ENCODE assay signal across 8 cellular contexts in genomic region chr20:46132705-46133120, GRCh38. TPM values are rescaled to one million over a fixed set of nuclear protein-coding genes. Genes with fewer than 3 reads are reported as not detected.
DNase-seq lines count a peak whose midpoint lies in the region; ATAC-seq and TF ChIP-seq lines count a peak whose summit lies in the region.

No MANE protein-coding gene starts in this region.

- H3K36me3 Mint-ChIP-seq in activated CD8-positive, alpha-beta T cell treated with anti-CD3 and anti-CD28 coated beads for 36 hours (ENCODE audit: low read depth) = no peaks in the 10 kb centered on the region
- H3K36me3 Mint-ChIP-seq in mesothelial cell of epicardium = no peaks in the 10 kb centered on the region

- no peak overlapping the region for H3K27ac Mint-ChIP-seq in activated CD8-positive, alpha-beta T cell treated with anti-CD3 and anti-CD28 coated beads for 36 hours
- no peak overlapping the region for H3K27ac Mint-ChIP-seq in mesothelial cell of epicardium

- H3K36me3 ChIP-seq in effector memory CD4-positive, alpha-beta T cell (ENCODE audit: control insufficient read depth, insufficient read depth, low read length) = no peaks in the 10 kb centered on the region

- no peaks in the 10 kb centered on the region for H3K4me1 ChIP-seq in effector memory CD4-positive, alpha-beta T cell (ENCODE audit: control insufficient read depth, insufficient read depth, low read length, poor library complexity, severe bottlenecking)

- H3K9me3 ChIP-seq in effector memory CD4-positive, alpha-beta T cell (ENCODE audit: control insufficient read depth, low read length) = no peaks in the 10 kb centered on the region

- no peak overlapping the region for H3K27ac ChIP-seq in effector memory CD4-positive, alpha-beta T cell (ENCODE audit: insufficient read depth, low read length, poor library complexity, severe bottlenecking)

- H3K9me3 Mint-ChIP-seq in activated CD8-positive, alpha-beta T cell treated with anti-CD3 and anti-CD28 coated beads for 36 hours = no peaks in the 10 kb centered on the region
- H3K9me3 Mint-ChIP-seq in mesothelial cell of epicardium = no peaks in the 10 kb centered on the region

- H3K4me3 ChIP-seq in effector memory CD4-positive, alpha-beta T cell (ENCODE audit: insufficient read depth, low read depth, low read length, poor library complexity, severe bottlenecking) = no peak overlapping the region

- intact Hi-C loops in activated CD8-positive, alpha-beta T cell treated with anti-CD3 and anti-CD28 coated beads for 36 hours (cut with micrococcal nuclease) = no loop called here

- peaks cover 38% of the 10 kb centered on the region for H3K27me3 Mint-ChIP-seq in activated CD8-positive, alpha-beta T cell treated with anti-CD3 and anti-CD28 coated beads for 36 hours
- peaks cover 81% of the 10 kb centered on the region for H3K27me3 Mint-ChIP-seq in mesothelial cell of epicardium (ENCODE audit: low read depth)

- H3K4me1 Mint-ChIP-seq in activated CD8-positive, alpha-beta T cell treated with anti-CD3 and anti-CD28 coated beads for 36 hours (ENCODE audit: low read depth) = no peaks in the 10 kb centered on the region
- no peaks in the 10 kb centered on the region for H3K4me1 Mint-ChIP-seq in mesothelial cell of epicardium

- peak; percentile 18 for DNase-seq in DMS 273 treated with DMSO at 0.1 percent for 48 hours (lab: John Stamatoyannopoulos, UW)
- peak; percentile 33 for DNase-seq in NCI-H82 treated with DMSO at 0.1 percent for 48 hours (lab: John Stamatoyannopoulos, UW; ENCODE audit: unreplicated experiment)
- DNase-seq in activated CD8-positive, alpha-beta T cell treated with anti-CD3 and anti-CD28 coated beads for 36 hours = peak; percentile 77
- peak in 2 of 3 donors; percentile 11 to 35 for DNase-seq in effector memory CD4-positive, alpha-beta T cell
- peak; percentile 64 to 85 for DNase-seq in mesothelial cell of epicardium (ENCODE audit: low spot score in 2 of 2, unreplicated experiment in 2 of 2)
- DNase-seq in stimulated activated CD8-positive, alpha-beta memory T cell treated with anti-CD3 and anti-CD28 coated beads, Interleukin-2, amount 100 ng/mL, for 1 hour (ENCODE audit: low read depth in 2 of 2) = peak; percentile 23 to 29

- CTCF ChIA-PET in activated CD8-positive, alpha-beta T cell treated with anti-CD3 and anti-CD28 coated beads for 36 hours (lab: Charles Lee) = interaction anchor here (0.6 to 6.8 kb wide), 24 partner anchors 9 to 279 kb away, joined by 3 to 39 read pairs (median 3); partner anchors contain the start of gene CD40

- TF ChIP-seq CTCF in activated CD8-positive, alpha-beta T cell treated with anti-CD3 and anti-CD28 coated beads for 36 hours (IDR thresholded peaks at IDR 0.05) = peak; percentile 86
- peak; percentile 76 for TF ChIP-seq CTCF in mesothelial cell of epicardium (IDR thresholded peaks at IDR 0.05; ENCODE audit: unreplicated experiment)

- TF ChIP-seq POLR2A in GM18505 (IDR thresholded peaks at IDR 0.05; ENCODE audit: borderline replicate concordance, extremely low read depth, insufficient read depth, insufficient read length) = no peak

- POLR2A ChIA-PET in activated CD8-positive, alpha-beta T cell treated with anti-CD3 and anti-CD28 coated beads for 36 hours (lab: Charles Lee) = no interaction called here

- peaks cover 9% of the 10 kb centered on the region for H3K27me3 ChIP-seq in effector memory CD4-positive, alpha-beta T cell (replicated peaks; ENCODE audit: control insufficient read depth, insufficient read depth, low read length, poor library complexity, severe bottlenecking)

- H3K4me3 Mint-ChIP-seq in activated CD8-positive, alpha-beta T cell treated with anti-CD3 and anti-CD28 coated beads for 36 hours = no peak overlapping the region
- H3K4me3 Mint-ChIP-seq in mesothelial cell of epicardium = no peak overlapping the region

- ATAC-seq in HG03175 (IDR thresholded peaks at IDR 0.05; ENCODE audit: unreplicated experiment) (peak; percentile 61), GM18505 (IDR thresholded peaks at IDR 0.05; ENCODE audit: unreplicated experiment) (no peak)
- peak; percentile 91 for ATAC-seq in activated CD8-positive, alpha-beta T cell treated with anti-CD3 and anti-CD28 coated beads for 36 hours

RNA-seq across cellular contexts. Expression of gene CD40, which starts 14.6 kb away (rescaled TPM):
- total RNA-seq in activated CD8-positive, alpha-beta T cell treated with anti-CD3 and anti-CD28 coated beads for 36 hours = 1 to 10 TPM; 3.3 to 3.5 TPM
- total RNA-seq in mesothelial cell of epicardium = 3.8 to 5.0 TPM (median 4.3 TPM) in 3 replicates

RNA-seq across cellular contexts. Expression of gene NCOA5, which starts 43.0 kb away (rescaled TPM):
- total RNA-seq in activated CD8-positive, alpha-beta T cell treated with anti-CD3 and anti-CD28 coated beads for 36 hours = 10 to 100 TPM; 13.1 to 16.8 TPM
- total RNA-seq in mesothelial cell of epicardium = 37.1 to 41.2 TPM (median 40.2 TPM) in 3 replicates

Comparison
In these comparisons a context has a peak if more than half of its experiments do, and no peak if none do; other contexts are left out.
1. DNase-seq: peak in every context shown above with its lines; median percentile 77 in activated CD8-positive, alpha-beta T cell treated with anti-CD3 and anti-CD28 coated beads for 36 hours; 74 in mesothelial cell of epicardium; 33 in NCI-H82 treated with DMSO at 0.1 percent for 48 hours; 26 in stimulated activated CD8-positive, alpha-beta memory T cell treated with anti-CD3 and anti-CD28 coated beads, Interleukin-2, amount 100 ng/mL, for 1 hour; 23 in effector memory CD4-positive, alpha-beta T cell; 18 in DMS 273 treated with DMSO at 0.1 percent for 48 hours.